Comparison of ENCODE assay signal across 7 cellular contexts in genomic region chr13:110112379-110112778, GRCh38.
DNase-seq lines count a peak whose midpoint lies in the region; ATAC-seq and TF ChIP-seq lines count a peak whose summit lies in the region.
"Not testable (repeated sequence)": the region's sequence is repeated elsewhere in the genome, so short reads cannot be mapped to it uniquely, and the experiment has no call there.

No MANE protein-coding gene starts in this region.

- ATAC-seq in HCT116: peak; percentile 42; the same call in 1 of the 2 replicates
- ATAC-seq in PC-3; activated CD8-positive, alpha-beta T cell treated with anti-CD3 and anti-CD28 coated beads for 36 hours: not testable (repeated sequence)

- H3K27me3 Mint-ChIP-seq in Calu3 (ENCODE audit: unreplicated experiment); chondrocyte (ENCODE audit: low read depth): not testable (repeated sequence)
- peaks cover 14% of the 10 kb centered on the region for H3K27me3 Mint-ChIP-seq in activated CD8-positive, alpha-beta T cell treated with anti-CD3 and anti-CD28 coated beads for 36 hours

- TF ChIP-seq CTCF in Calu3 (IDR thresholded peaks at IDR 0.05; ENCODE audit: unreplicated experiment); activated CD8-positive, alpha-beta T cell treated with anti-CD3 and anti-CD28 coated beads for 36 hours (IDR thresholded peaks at IDR 0.05): not testable (repeated sequence)
- TF ChIP-seq CTCF in HCT116 (IDR thresholded peaks at IDR 0.05 in 2 of 3, conservative IDR thresholded peaks at IDR 0.05 in 1 of 3; ENCODE audit: borderline replicate concordance in 1 of 3, insufficient read depth in 1 of 3, low read depth in 2 of 3, low read length in 2 of 3) (peak; percentile 40 to 69 (median 45); a peak in 5 of 6 replicates), PC-3 (conservative IDR thresholded peaks at IDR 0.05; ENCODE audit: low read depth, low read length) (peak; percentile 37), chondrocyte (IDR thresholded peaks at IDR 0.05) (peak; percentile 71), cardiac muscle cell (IDR thresholded peaks at IDR 0.05; ENCODE audit: low read depth, low read length) (peak; percentile 44), neutrophil (IDR thresholded peaks at IDR 0.05) (peak; percentile 59)

- H3K4me3 Mint-ChIP-seq in Calu3 (ENCODE audit: low read depth, unreplicated experiment); activated CD8-positive, alpha-beta T cell treated with anti-CD3 and anti-CD28 coated beads for 36 hours; chondrocyte (ENCODE audit: unreplicated experiment): not testable (repeated sequence)

- RAD21 ChIA-PET in HCT116 (lab: Charles Lee; ENCODE audit: low non-redundant PET in 1 of 2, low total read pairs in 2 of 2, uncharacterized antibody in 2 of 2, unreplicated experiment in 2 of 2): not testable (repeated sequence)

- H4K20me1 ChIP-seq in HCT116 (ENCODE audit: insufficient read depth); PC-3 (ENCODE audit: low read length): not testable (repeated sequence)

- H3K4me1 Mint-ChIP-seq in Calu3 (ENCODE audit: low read depth, unreplicated experiment) (peaks cover 11% of the 10 kb centered on the region), chondrocyte (ENCODE audit: low read depth) (peaks cover 34% of the 10 kb centered on the region)
- not testable (repeated sequence) for H3K4me1 Mint-ChIP-seq in activated CD8-positive, alpha-beta T cell treated with anti-CD3 and anti-CD28 coated beads for 36 hours (ENCODE audit: low read depth)

- H3K9me2 ChIP-seq in HCT116 (ENCODE audit: insufficient read depth); PC-3 (replicated peaks; ENCODE audit: low read length): not testable (repeated sequence)

- H3K27ac ChIP-seq in HCT116 (ENCODE audit: low read depth, low read length); PC-3 (ENCODE audit: low read length); cardiac muscle cell; neutrophil: not testable (repeated sequence)

- H3K27ac Mint-ChIP-seq in Calu3 (ENCODE audit: unreplicated experiment); activated CD8-positive, alpha-beta T cell treated with anti-CD3 and anti-CD28 coated beads for 36 hours; chondrocyte (ENCODE audit: unreplicated experiment): not testable (repeated sequence)

- TF ChIP-seq POLR2A in HCT116 (IDR thresholded peaks at IDR 0.05; ENCODE audit: borderline replicate concordance, extremely low read depth, insufficient read depth, insufficient read length): not testable (repeated sequence)

- DNase-seq in Calu3 (peak; percentile 11), PC-3 (peak; percentile 39)
- DNase-seq in HCT116 (ENCODE audit: low read depth, low spot score); chondrocyte (ENCODE audit: low spot score); cardiac muscle cell (ENCODE audit: low read depth in 1 of 2, low spot score in 1 of 2): not testable (repeated sequence)
- DNase-seq in activated CD8-positive, alpha-beta T cell treated with anti-CD3 and anti-CD28 coated beads for 36 hours: peak; percentile 38

- not testable (repeated sequence) for H3K36me3 ChIP-seq in HCT116 (ENCODE audit: control insufficient read depth in 1 of 2, insufficient read depth in 2 of 2, low read length in 2 of 2); PC-3 (ENCODE audit: low read depth, low read length); cardiac muscle cell; neutrophil

- BruUV-seq in Calu3 (replicated peaks; lab: Mats Ljungman, UMichigan); HCT116 (replicated peaks; lab: Mats Ljungman, UMichigan); PC-3 (replicated peaks; lab: Mats Ljungman, UMichigan): not testable (repeated sequence)

- intact Hi-C loops in Calu3 (cut with micrococcal nuclease; ENCODE audit: unreplicated experiment); activated CD8-positive, alpha-beta T cell treated with anti-CD3 and anti-CD28 coated beads for 36 hours (cut with micrococcal nuclease): not testable (repeated sequence)
- intact Hi-C loops in HCT116 (cut with micrococcal nuclease) (loop anchor here (10.0 kb wide), 1 partner anchor 178 kb away; no protein-coding TSS in a partner anchor), PC-3 (cut with micrococcal nuclease) (loop anchor here (5.0 to 10.0 kb wide), 3 partner anchors 500 to 840 kb away; no protein-coding TSS in a partner anchor)

- not testable (repeated sequence) for H3K9me3 Mint-ChIP-seq in Calu3 (ENCODE audit: low read depth, unreplicated experiment); activated CD8-positive, alpha-beta T cell treated with anti-CD3 and anti-CD28 coated beads for 36 hours; chondrocyte (ENCODE audit: low read depth)

- H3K9ac ChIP-seq in HCT116 (ENCODE audit: low read length); PC-3 (ENCODE audit: low read length): not testable (repeated sequence)

- TF ChIP-seq RAD21 in HCT116 (IDR thresholded peaks at IDR 0.05; ENCODE audit: low read depth): peak; percentile 35; the same call in 1 of the 2 replicates

- not testable (repeated sequence) for H3K4me1 ChIP-seq in HCT116 (ENCODE audit: control insufficient read depth in 1 of 2, insufficient read depth in 2 of 2, low read length in 2 of 2); cardiac muscle cell (ENCODE audit: low read depth)
- H3K4me1 ChIP-seq in PC-3 (ENCODE audit: insufficient read depth, low read length): peaks cover 28% of the 10 kb centered on the region
- peaks cover 14 to 15% of the 10 kb centered on the region in 2 experiments for H3K4me1 ChIP-seq in neutrophil (ENCODE audit: control insufficient read depth in 1 of 2, insufficient read depth in 1 of 2, low read depth in 1 of 2, low read length in 1 of 2)

- H3K9me3 ChIP-seq in HCT116 (ENCODE audit: control insufficient read depth in 1 of 2, insufficient read depth in 1 of 2, low read depth in 1 of 2, low read length in 2 of 2); PC-3 (ENCODE audit: low read length); cardiac muscle cell (ENCODE audit: low read depth); neutrophil: not testable (repeated sequence)

- H3K79me2 ChIP-seq in HCT116 (ENCODE audit: insufficient read depth, low read length); PC-3 (ENCODE audit: low read length): not testable (repeated sequence)

- H3F3A ChIP-seq in PC-3 (ENCODE audit: low read length, unreplicated experiment): not testable (repeated sequence)

- H2AFZ ChIP-seq in HCT116 (ENCODE audit: low read depth, low read length, poor library complexity, severe bottlenecking); PC-3 (ENCODE audit: low read length): not testable (repeated sequence)

- CTCF ChIA-PET in Calu3 (lab: Charles Lee); HCT116 (lab: Charles Lee): not testable (repeated sequence)
- CTCF ChIA-PET in PC-3 (lab: Charles Lee): interaction anchor here (1.3 kb wide), 1 partner anchor 327 kb away, joined by 3 read pairs; no protein-coding TSS in a partner anchor
- CTCF ChIA-PET in activated CD8-positive, alpha-beta T cell treated with anti-CD3 and anti-CD28 coated beads for 36 hours (lab: Charles Lee): interaction anchor here (1.3 kb wide), 1 partner anchor 15 kb away, joined by 3 read pairs; no protein-coding TSS in a partner anchor

- not testable (repeated sequence) for H3K27me3 ChIP-seq in HCT116 (ENCODE audit: insufficient read depth, low read length); PC-3 (ENCODE audit: low read length); cardiac muscle cell; neutrophil

- not testable (repeated sequence) for H3K4me3 ChIP-seq in HCT116 (replicated peaks in 1 of 2; ENCODE audit: low read depth in 1 of 2, low read length in 2 of 2); PC-3 (ENCODE audit: low read length); cardiac muscle cell; neutrophil (ENCODE audit: low read depth in 1 of 2, low read length in 1 of 2)

- not testable (repeated sequence) for H3K4me2 ChIP-seq in HCT116 (ENCODE audit: low read length); PC-3 (ENCODE audit: low read length)

- H3K36me3 Mint-ChIP-seq in Calu3 (ENCODE audit: insufficient read depth, unreplicated experiment); activated CD8-positive, alpha-beta T cell treated with anti-CD3 and anti-CD28 coated beads for 36 hours (ENCODE audit: low read depth); chondrocyte (ENCODE audit: low read depth): not testable (repeated sequence)

- POLR2A ChIA-PET in HCT116 (lab: Charles Lee); PC-3 (lab: Charles Lee; ENCODE audit: unreplicated experiment); activated CD8-positive, alpha-beta T cell treated with anti-CD3 and anti-CD28 coated beads for 36 hours (lab: Charles Lee): not testable (repeated sequence)
